Comparison of ENCODE assay signal across 6 cellular contexts in the genomic region with DNA sequence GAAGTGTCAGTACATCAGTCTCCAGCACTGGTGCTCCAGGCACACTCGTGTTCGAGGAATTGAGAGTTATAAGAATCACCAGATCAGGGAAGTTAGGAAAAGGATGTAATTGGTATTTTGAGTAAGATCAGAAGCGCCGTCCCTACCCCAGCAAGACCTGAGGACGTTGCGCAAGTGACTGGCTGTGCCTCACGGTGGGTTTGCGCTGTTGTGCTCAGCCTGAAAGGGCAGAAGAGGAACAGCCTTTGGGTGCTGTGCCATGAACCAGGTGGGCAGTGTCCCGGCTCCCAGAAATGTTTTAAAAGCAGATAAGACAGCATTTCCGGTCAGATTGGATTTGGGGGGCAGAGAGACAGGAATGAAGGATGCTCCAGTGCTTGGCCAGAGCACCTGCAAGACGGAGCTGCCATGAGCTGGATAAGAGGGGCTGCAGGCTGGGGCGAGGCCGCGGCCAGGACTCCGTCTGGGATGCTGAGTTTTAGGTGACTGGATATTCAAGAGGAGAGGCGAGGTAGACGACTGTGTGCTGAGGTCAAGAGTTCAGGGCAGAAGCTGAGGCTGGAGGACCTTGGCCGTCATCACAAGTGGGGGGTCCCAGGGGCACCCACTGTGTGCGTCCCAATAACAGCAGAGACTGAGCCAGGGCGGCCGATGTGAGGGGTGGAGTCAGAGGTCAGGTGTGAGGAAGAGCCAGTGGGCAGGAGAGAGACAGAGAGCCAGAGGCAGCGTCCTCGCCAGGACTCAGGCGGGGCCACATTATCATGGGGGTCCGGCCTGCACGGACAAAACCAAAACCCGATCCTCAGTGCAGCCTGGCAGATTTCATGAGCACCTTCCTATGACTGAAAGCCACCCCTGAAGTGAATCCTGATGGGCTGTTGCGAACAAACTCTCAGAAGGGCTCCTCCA.
"Had no signal": no experiment of that assay in that cellular context is flagged by ENCODE, and none has a peak within 500 bp of the region (broad histone marks: within the 10 kb centered on the region; RNA-seq: fewer than 3 reads in every experiment).

No MANE protein-coding gene starts in this region.

- H2AFZ ChIP-seq: GM23248 had no signal

- H3K4me1 Mint-ChIP-seq: H9 had no signal

- FAIRE-seq: H54, K562 had no signal

- ATAC-seq: K562 had no signal

- H3K27ac ChIP-seq: GM23248 had no signal

- H3K9ac ChIP-seq: GM23248 had no signal

- DNase-seq: GM23248, GOT3, H9, HCEC 1CT had no signal

- H3K4me3 ChIP-seq: GM23248, K562 had no signal

- H3K4me3 Mint-ChIP-seq: H9 had no signal
